In the genomic region with DNA sequence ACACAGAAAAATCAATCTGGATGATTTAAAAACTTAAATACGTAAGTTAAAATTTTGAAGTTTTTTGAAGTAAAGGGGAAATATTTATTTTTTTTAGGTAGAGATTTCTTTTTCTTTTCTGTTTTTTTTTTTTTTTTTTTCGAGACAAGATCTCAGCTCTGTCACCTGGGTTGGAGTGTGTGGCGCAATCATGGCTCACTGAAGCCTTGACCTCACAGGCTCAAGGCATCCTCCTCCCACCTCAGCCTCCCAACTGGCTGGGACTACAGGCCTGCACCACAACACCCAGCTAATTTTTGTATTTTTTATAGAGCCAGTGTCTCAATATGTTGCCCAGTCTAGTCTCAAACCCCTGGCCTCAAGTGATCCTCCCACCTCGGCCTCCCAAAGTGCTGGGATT, we compare ENCODE assay signal across 35 cellular contexts.
"Had no signal": no experiment of that assay in that cellular context is flagged by ENCODE, and none has a peak within 500 bp of the region (broad histone marks: within the 10 kb centered on the region; RNA-seq: fewer than 3 reads in every experiment).

No MANE protein-coding gene starts in this region.

- H3K27ac ChIP-seq: brain microvascular endothelial cell, coronary artery, dorsolateral prefrontal cortex, epithelial cell of prostate, esophagus squamous epithelium had no signal

- H3K27me3 ChIP-seq: brain microvascular endothelial cell, dorsolateral prefrontal cortex, esophagus squamous epithelium had no signal

- H3K27me3 Mint-ChIP-seq: activated naive CD4-positive, alpha-beta T cell treated with anti-CD3 and anti-CD28 coated beads, Interleukin-2, amount 10 ng/mL, durations not matched to agents 7 days and 5 days; dendritic cell treated with granulocyte-macrophage colony-stimulating factor and Interleukin-4, amounts not matched to agents 40 ng/mL and 50 ng/mL, for 4 days had no signal

- H3K4me3 Mint-ChIP-seq: activated CD4-positive, alpha-beta memory T cell treated with anti-CD3 and anti-CD28 coated beads for 36 hours; activated CD4-positive, alpha-beta T cell treated with anti-CD3 and anti-CD28 coated beads for 36 hours; activated CD4-positive, alpha-beta T cell treated with anti-CD3 and anti-CD28 coated beads, Interleukin-2, amount 10 ng/mL, durations not matched to agents 24 days and 14 days; activated CD8-positive, alpha-beta memory T cell treated with anti-CD3 and anti-CD28 coated beads, Interleukin-2, amount 10 ng/mL, durations not matched to agents 7 days and 5 days; activated CD8-positive, alpha-beta T cell treated with anti-CD3 and anti-CD28 coated beads, Interleukin-2, amount 10 ng/mL, durations not matched to agents 7 days and 5 days; activated naive CD4-positive, alpha-beta T cell treated with anti-CD3 and anti-CD28 coated beads, Interleukin-2, amount 10 ng/mL, durations not matched to agents 7 days and 5 days; activated naive CD8-positive, alpha-beta T cell treated with anti-CD3 and anti-CD28 coated beads, Interleukin-2, amount 10 ng/mL, durations not matched to agents 7 days and 5 days; activated T-helper 1 cell treated with anti-CD3 and anti-CD28 coated beads, Interleukin-12 subunit alpha, Interleukin-12 subunit beta, Interleukin-2, Interleukin-4 antibody, amounts not matched to agents 30 ng/mL and 10 ng/mL and 1 ng/mL, durations not matched to agents 14 hours and 24 hours and 36 hours; central memory CD8-positive, alpha-beta T cell; dendritic cell treated with granulocyte-macrophage colony-stimulating factor and Interleukin-4, amounts not matched to agents 40 ng/mL and 50 ng/mL, for 4 days; T-helper 17 cell; T-helper 2 cell treated with Interferon-gamma antibody and Interleukin-4, amounts not matched to agents 5 μg/mL and 100 μg/mL, for 36 hours had no signal

- H3K27ac Mint-ChIP-seq: activated CD4-positive, alpha-beta memory T cell treated with anti-CD3 and anti-CD28 coated beads for 36 hours; activated CD4-positive, alpha-beta T cell treated with anti-CD3 and anti-CD28 coated beads for 36 hours; activated CD4-positive, alpha-beta T cell treated with anti-CD3 and anti-CD28 coated beads, Interleukin-2, amount 10 ng/mL, durations not matched to agents 24 days and 14 days; activated CD8-positive, alpha-beta memory T cell treated with anti-CD3 and anti-CD28 coated beads, Interleukin-2, amount 10 ng/mL, durations not matched to agents 7 days and 5 days; activated CD8-positive, alpha-beta T cell treated with anti-CD3 and anti-CD28 coated beads, Interleukin-2, amount 10 ng/mL, durations not matched to agents 7 days and 5 days; activated naive CD4-positive, alpha-beta T cell treated with anti-CD3 and anti-CD28 coated beads, Interleukin-2, amount 10 ng/mL, durations not matched to agents 7 days and 5 days; activated naive CD4-positive, alpha-beta T cell treated with anti-CD3 and anti-CD28 coated beads, Interleukin-2, amount 50 U/mL, for 72 hours; activated naive CD8-positive, alpha-beta T cell treated with anti-CD3 and anti-CD28 coated beads, Interleukin-2, amount 10 ng/mL, durations not matched to agents 7 days and 5 days; activated T-helper 1 cell treated with anti-CD3 and anti-CD28 coated beads, Interleukin-12 subunit alpha, Interleukin-12 subunit beta, Interleukin-2, Interleukin-4 antibody, amounts not matched to agents 30 ng/mL and 10 ng/mL and 1 ng/mL, durations not matched to agents 14 hours and 24 hours and 36 hours; activated T-helper 2 cell treated with anti-CD3 and anti-CD28 coated beads, Interferon-gamma antibody, Interleukin-2, Interleukin-4, amounts not matched to agents 10 μg/mL and 5 μg/mL and 100 μg/mL, durations not matched to agents 14 hours and 24 hours and 36 hours; dendritic cell treated with granulocyte-macrophage colony-stimulating factor and Interleukin-4, amounts not matched to agents 40 ng/mL and 50 ng/mL, for 4 days; T-helper 17 cell; T-helper 2 cell treated with Interferon-gamma antibody and Interleukin-4, amounts not matched to agents 5 μg/mL and 100 μg/mL, for 36 hours had no signal

- H3K9me3 ChIP-seq: esophagus squamous epithelium had no signal

- DNase-seq: activated CD4-positive, alpha-beta memory T cell treated with anti-CD3 and anti-CD28 coated beads for 36 hours; activated CD4-positive, alpha-beta T cell treated with anti-CD3 and anti-CD28 coated beads for 36 hours; activated CD4-positive, alpha-beta T cell treated with anti-CD3 and anti-CD28 coated beads, Interleukin-2, amount 10 ng/mL, durations not matched to agents 24 days and 14 days; activated CD4-positive, CD25-positive, alpha-beta regulatory T cell; activated CD4-positive, CD25-positive, alpha-beta regulatory T cell treated with anti-CD3 and anti-CD28 coated beads, Interleukin-2, amount 50 U/mL, for 72 hours; activated CD8-positive, alpha-beta memory T cell treated with anti-CD3 and anti-CD28 coated beads, Interleukin-2, amount 10 ng/mL, durations not matched to agents 7 days and 5 days; activated CD8-positive, alpha-beta memory T cell treated with anti-CD3 and anti-CD28 coated beads, Interleukin-2, amount 50 U/mL, for 4 hours; activated CD8-positive, alpha-beta T cell treated with anti-CD3 and anti-CD28 coated beads, Interleukin-2, amount 10 ng/mL, durations not matched to agents 7 days and 5 days; activated effector memory CD4-positive, alpha-beta T cell treated with anti-CD3 and anti-CD28 coated beads, Interleukin-2, amount 50 U/mL, for 16 hours; activated naive CD4-positive, alpha-beta T cell treated with anti-CD3 and anti-CD28 coated beads, Interleukin-2, amount 10 ng/mL, durations not matched to agents 7 days and 5 days; activated naive CD8-positive, alpha-beta T cell treated with anti-CD3 and anti-CD28 coated beads, Interleukin-2, amount 10 ng/mL, durations not matched to agents 7 days and 5 days; activated T-cell treated with anti-CD3 and anti-CD28 coated beads, Interleukin-2, amount 50 U/mL, for 1 hour; activated T-cell treated with anti-CD3 and anti-CD28 coated beads, Interleukin-2, amount 50 U/mL, for 48 hours; amniotic stem cell; anterior cingulate cortex; brain microvascular endothelial cell; dorsolateral prefrontal cortex; effector memory CD4-positive, alpha-beta T cell; esophagus squamous epithelium; foreskin melanocyte; head of caudate nucleus; T-helper 1 cell; T-helper 17 cell; T1000 had no signal

- ATAC-seq: activated CD4-positive, alpha-beta T cell treated with anti-CD3 and anti-CD28 coated beads for 36 hours; activated CD8-positive, alpha-beta memory T cell treated with anti-CD3 and anti-CD28 coated beads, Interleukin-2, amount 10 ng/mL, durations not matched to agents 7 days and 5 days; activated CD8-positive, alpha-beta T cell treated with anti-CD3 and anti-CD28 coated beads, Interleukin-2, amount 10 ng/mL, durations not matched to agents 7 days and 5 days; activated naive CD4-positive, alpha-beta T cell treated with anti-CD3 and anti-CD28 coated beads, Interleukin-2, amount 50 U/mL, for 72 hours; T-helper 17 cell had no signal

- H3K36me3 ChIP-seq: brain microvascular endothelial cell, esophagus squamous epithelium had no signal

- H3K4me1 Mint-ChIP-seq: activated CD4-positive, alpha-beta T cell treated with anti-CD3 and anti-CD28 coated beads for 36 hours; activated CD4-positive, alpha-beta T cell treated with anti-CD3 and anti-CD28 coated beads, Interleukin-2, amount 10 ng/mL, durations not matched to agents 24 days and 14 days; activated CD8-positive, alpha-beta memory T cell treated with anti-CD3 and anti-CD28 coated beads, Interleukin-2, amount 10 ng/mL, durations not matched to agents 7 days and 5 days; activated naive CD4-positive, alpha-beta T cell treated with anti-CD3 and anti-CD28 coated beads, Interleukin-2, amount 10 ng/mL, durations not matched to agents 7 days and 5 days; activated naive CD8-positive, alpha-beta T cell treated with anti-CD3 and anti-CD28 coated beads, Interleukin-2, amount 10 ng/mL, durations not matched to agents 7 days and 5 days; central memory CD8-positive, alpha-beta T cell had no signal

- H3K36me3 Mint-ChIP-seq: activated CD4-positive, alpha-beta memory T cell treated with anti-CD3 and anti-CD28 coated beads for 36 hours; activated CD8-positive, alpha-beta memory T cell treated with anti-CD3 and anti-CD28 coated beads, Interleukin-2, amount 10 ng/mL, durations not matched to agents 7 days and 5 days; activated naive CD4-positive, alpha-beta T cell treated with anti-CD3 and anti-CD28 coated beads, Interleukin-2, amount 10 ng/mL, durations not matched to agents 7 days and 5 days; activated naive CD4-positive, alpha-beta T cell treated with anti-CD3 and anti-CD28 coated beads, Interleukin-2, amount 50 U/mL, for 72 hours; activated naive CD8-positive, alpha-beta T cell treated with anti-CD3 and anti-CD28 coated beads, Interleukin-2, amount 10 ng/mL, durations not matched to agents 7 days and 5 days had no signal

- H3K4me3 ChIP-seq: coronary artery, dorsolateral prefrontal cortex, esophagus squamous epithelium had no signal

- FAIRE-seq: astrocyte, bronchial epithelial cell, endothelial cell of umbilical vein had no signal

- H3K9me3 Mint-ChIP-seq: activated CD4-positive, alpha-beta memory T cell treated with anti-CD3 and anti-CD28 coated beads for 36 hours; activated CD4-positive, alpha-beta T cell treated with anti-CD3 and anti-CD28 coated beads, Interleukin-2, amount 10 ng/mL, durations not matched to agents 24 days and 14 days; activated naive CD4-positive, alpha-beta T cell treated with anti-CD3 and anti-CD28 coated beads, Interleukin-2, amount 10 ng/mL, durations not matched to agents 7 days and 5 days; activated naive CD4-positive, alpha-beta T cell treated with anti-CD3 and anti-CD28 coated beads, Interleukin-2, amount 50 U/mL, for 72 hours; activated naive CD8-positive, alpha-beta T cell treated with anti-CD3 and anti-CD28 coated beads, Interleukin-2, amount 10 ng/mL, durations not matched to agents 7 days and 5 days; activated T-helper 1 cell treated with anti-CD3 and anti-CD28 coated beads, Interleukin-12 subunit alpha, Interleukin-12 subunit beta, Interleukin-2, Interleukin-4 antibody, amounts not matched to agents 30 ng/mL and 10 ng/mL and 1 ng/mL, durations not matched to agents 14 hours and 24 hours and 36 hours; activated T-helper 2 cell treated with anti-CD3 and anti-CD28 coated beads, Interferon-gamma antibody, Interleukin-2, Interleukin-4, amounts not matched to agents 10 μg/mL and 5 μg/mL and 100 μg/mL, durations not matched to agents 14 hours and 24 hours and 36 hours; central memory CD8-positive, alpha-beta T cell; dendritic cell treated with granulocyte-macrophage colony-stimulating factor and Interleukin-4, amounts not matched to agents 40 ng/mL and 50 ng/mL, for 4 days; T-helper 2 cell treated with Interferon-gamma antibody and Interleukin-4, amounts not matched to agents 5 μg/mL and 100 μg/mL, for 36 hours had no signal
